15 cellular contexts compared by ENCODE assay signal in the genomic region with DNA sequence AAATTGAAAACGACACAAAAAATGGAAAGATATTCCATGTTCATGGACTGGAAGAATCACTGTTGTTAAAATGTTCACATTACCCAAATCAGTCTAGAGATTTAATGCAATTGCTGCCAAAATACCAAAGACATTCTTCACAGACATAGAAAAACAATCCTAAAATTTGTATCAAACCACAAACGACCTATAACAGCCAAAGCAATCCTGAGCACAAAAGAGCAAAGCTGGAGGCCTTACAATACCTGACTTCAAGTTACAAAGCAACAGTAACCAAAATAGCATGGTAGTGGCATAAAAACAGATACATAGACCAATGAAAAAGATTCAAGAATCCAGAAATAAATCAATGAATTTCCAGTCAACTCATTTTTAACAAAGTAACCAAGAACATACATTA.
"Had no signal": no experiment of that assay in that cellular context is flagged by ENCODE, and none has a peak within 500 bp of the region (broad histone marks: within the 10 kb centered on the region; RNA-seq: fewer than 3 reads in every experiment).

No MANE protein-coding gene starts in this region.

- H3K27ac ChIP-seq: breast epithelium, dorsolateral prefrontal cortex, esophagus muscularis mucosa, hepatocyte, ovary, thoracic aorta had no signal

- H3K27me3 ChIP-seq: breast epithelium, dorsolateral prefrontal cortex, esophagus muscularis mucosa, hepatocyte, ovary had no signal

- H3K36me3 ChIP-seq: breast epithelium, esophagus muscularis mucosa, ovary, thoracic aorta had no signal

- H3K4me2 ChIP-seq: hepatocyte had no signal

- H3K4me3 ChIP-seq: breast epithelium, dorsolateral prefrontal cortex, esophagus muscularis mucosa, hepatocyte, ovary, thoracic aorta had no signal

- H3K79me2 ChIP-seq: hepatocyte had no signal

- H2AFZ ChIP-seq: hepatocyte had no signal

- DNase-seq: activated naive CD4-positive, alpha-beta T cell treated with anti-CD3 and anti-CD28 coated beads, Interleukin-2, amount 50 U/mL, for 16 hours; activated T-cell treated with anti-CD3 and anti-CD28 coated beads, Interleukin-2, amount 50 U/mL, for 1 hour; dorsolateral prefrontal cortex; left ventricle myocardium superior; mesenchymal stem cell; ovary; retina; stimulated activated CD4-positive, alpha-beta T cell treated with anti-CD3 and anti-CD28 coated beads, Interleukin-15, amount 100 ng/mL, for 24 hours; stimulated activated CD4-positive, alpha-beta T cell treated with anti-CD3 and anti-CD28 coated beads, Interleukin-4, amount 100 ng/mL, for 4 hours; stimulated activated naive CD8-positive, alpha-beta T cell treated with anti-CD3 and anti-CD28 coated beads, Interleukin-15, amount 100 ng/mL, for 72 hours had no signal

- H3K4me1 ChIP-seq: breast epithelium, esophagus muscularis mucosa had no signal

- H3K9me3 ChIP-seq: breast epithelium, esophagus muscularis mucosa, ovary, thoracic aorta had no signal

- ATAC-seq: activated CD4-positive, CD25-positive, alpha-beta regulatory T cell treated with anti-CD3 and anti-CD28 coated beads, Interleukin-2, amount 50 U/mL, for 24 hours; left ventricle myocardium superior; stimulated activated naive CD8-positive, alpha-beta T cell treated with anti-CD3 and anti-CD28 coated beads, Interleukin-15, amount 100 ng/mL, for 72 hours had no signal
